Comparison of ENCODE assay signal across 1 cellular context in the genomic region with DNA sequence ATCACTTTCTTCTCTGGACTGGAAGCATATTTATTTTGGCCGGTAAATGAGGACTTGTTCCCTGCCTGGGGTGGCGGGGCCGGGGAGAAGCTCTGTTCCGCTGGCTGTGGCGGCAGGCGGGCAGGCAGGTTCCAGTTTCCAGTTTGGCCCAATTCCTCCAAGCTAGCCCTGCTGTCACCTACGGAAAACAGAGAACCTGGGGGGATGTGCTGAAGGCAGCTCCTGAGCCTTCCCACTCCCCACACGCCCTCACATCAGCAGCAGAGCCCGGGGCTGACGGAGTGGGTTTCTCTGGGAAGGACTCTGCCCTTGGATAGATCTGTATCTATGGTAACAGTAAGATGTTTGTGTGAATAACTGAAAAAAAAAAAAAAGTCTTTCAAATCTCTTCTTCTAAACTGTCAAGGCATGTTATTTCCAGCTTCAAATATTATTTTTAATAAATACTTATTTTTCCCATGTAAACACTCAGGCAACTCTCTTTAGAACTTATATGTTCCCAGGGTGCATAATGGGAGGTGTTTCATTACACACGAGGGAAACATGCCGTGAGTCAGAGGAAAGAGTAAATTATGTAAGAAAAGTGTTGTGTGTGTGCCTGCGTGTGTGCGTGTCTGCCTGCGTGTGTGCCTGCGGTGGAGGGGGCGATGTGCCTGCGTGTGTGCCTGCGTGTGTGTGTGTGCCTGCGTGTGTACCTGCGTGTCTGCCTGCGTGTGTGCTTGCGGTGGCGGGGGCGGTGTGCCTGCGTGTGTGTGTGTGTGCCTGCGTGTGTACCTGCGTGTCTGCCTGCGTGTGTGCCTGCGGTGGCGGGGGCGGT.
TF ChIP-seq lines count a peak whose summit lies in the region.

No MANE protein-coding gene starts in this region.

TF ChIP-seq in IMR-90, 13 proteins besides CTCF, POLR2A, EP300 and RAD21 (continued from another document):
- TF ChIP-seq MXI1 (IDR thresholded peaks at IDR 0.05; ENCODE audit: borderline replicate concordance, low read depth, low read length) (no peak), FOS (IDR thresholded peaks at IDR 0.05; ENCODE audit: low read depth, low read length) (no peak; the same call in 1 of the 2 replicates), MAZ (IDR thresholded peaks at IDR 0.05; ENCODE audit: borderline replicate concordance, low read depth, low read length) (no peak), NFE2L2 (IDR thresholded peaks at IDR 0.05; ENCODE audit: low read depth, low read length) (no peak), RFX5 (IDR thresholded peaks at IDR 0.05; ENCODE audit: low read depth, low read length) (no peak), SMC3 (IDR thresholded peaks at IDR 0.05; ENCODE audit: low read depth, low read length) (no peak), ELK1 (IDR thresholded peaks at IDR 0.05; ENCODE audit: borderline replicate concordance, low read depth, low read length) (no peak)
- TF ChIP-seq, protein P1, sequence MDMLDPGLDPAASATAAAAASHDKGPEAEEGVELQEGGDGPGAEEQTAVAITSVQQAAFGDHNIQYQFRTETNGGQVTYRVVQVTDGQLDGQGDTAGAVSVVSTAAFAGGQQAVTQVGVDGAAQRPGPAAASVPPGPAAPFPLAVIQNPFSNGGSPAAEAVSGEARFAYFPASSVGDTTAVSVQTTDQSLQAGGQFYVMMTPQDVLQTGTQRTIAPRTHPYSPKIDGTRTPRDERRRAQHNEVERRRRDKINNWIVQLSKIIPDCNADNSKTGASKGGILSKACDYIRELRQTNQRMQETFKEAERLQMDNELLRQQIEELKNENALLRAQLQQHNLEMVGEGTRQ (IDR thresholded peaks at IDR 0.05; ENCODE audit: low read depth, low read length) = no peak
